30 cellular contexts compared by ENCODE assay signal in genomic region chr2:3966470-3966869, GRCh38.
"Had no signal": no experiment of that assay in that cellular context is flagged by ENCODE, and none has a peak within 500 bp of the region (broad histone marks: within the 10 kb centered on the region; RNA-seq: fewer than 3 reads in every experiment).

No MANE protein-coding gene starts in this region.

- H2AFZ ChIP-seq: neural progenitor cell, parathyroid adenoma had no signal

- H3K27ac ChIP-seq: neural progenitor cell, ovary, parathyroid adenoma, psoas muscle, skin epidermis, spleen, stomach, thoracic aorta, thyroid gland, tibial nerve, upper lobe of left lung, vagina had no signal

- H3K4me2 ChIP-seq: neural progenitor cell, smooth muscle cell had no signal

- H3K9ac ChIP-seq: neural progenitor cell, parathyroid adenoma had no signal

- DNase-seq: natural killer cell; occipital lobe; ovary; posterior cingulate gyrus; psoas muscle; right cardiac atrium; spleen; stimulated activated CD4-positive, alpha-beta T cell treated with anti-CD3 and anti-CD28 coated beads, Interleukin-12 subunit alpha, Interleukin-12 subunit beta, amount 100 ng/mL, for 4 hours; stimulated activated CD4-positive, alpha-beta T cell treated with anti-CD3 and anti-CD28 coated beads, Interleukin-1b, Interleukin-23, amount 100 ng/mL, for 48 hours; stimulated activated CD4-positive, alpha-beta T cell treated with anti-CD3 and anti-CD28 coated beads, Interleukin-4, amount 100 ng/mL, for 1 hour; stimulated activated CD4-positive, alpha-beta T cell treated with anti-CD3 and anti-CD28 coated beads, Interleukin-4, amount 100 ng/mL, for 4 hours; stimulated activated CD8-positive, alpha-beta memory T cell treated with anti-CD3 and anti-CD28 coated beads, Interleukin-4, amount 100 ng/mL, for 48 hours; stimulated activated naive CD4-positive, alpha-beta T cell treated with Interleukin-2 at 50 U/mL for 16 hours; stomach; thyroid gland; trophoblast cell; upper lobe of left lung had no signal

- H3K27ac Mint-ChIP-seq: natural killer cell; nephron; neural progenitor cell; progenitor cell of endocrine pancreas; stimulated activated memory B cell treated with anti-CD40 and anti-IgM and Interleukin-4, amounts not matched to agents 10 μg/mL and 1 μg/mL and 100 μg/mL, for 72 hours; stimulated activated naive CD8-positive, alpha-beta T cell treated with anti-CD3 and anti-CD28 coated beads, Interleukin-15, Interleukin-2, amounts not matched to agents 100 ng/mL and 50 ng/mL, for 24 hours had no signal

- H3K27me3 ChIP-seq: neural progenitor cell, ovary, thyroid gland, tibial nerve, upper lobe of left lung, vagina had no signal

- H3K27me3 Mint-ChIP-seq: stimulated activated memory B cell treated with anti-CD40 and anti-IgM and Interleukin-4, amounts not matched to agents 10 μg/mL and 1 μg/mL and 100 μg/mL, for 72 hours; stimulated activated naive CD8-positive, alpha-beta T cell treated with anti-CD3 and anti-CD28 coated beads, Interleukin-15, Interleukin-2, amounts not matched to agents 100 ng/mL and 50 ng/mL, for 24 hours had no signal

- ATAC-seq: natural killer cell; psoas muscle; right cardiac atrium; sciatic nerve; stimulated activated memory B cell treated with anti-CD40 and anti-IgM and Interleukin-4, amounts not matched to agents 10 μg/mL and 1 μg/mL and 100 μg/mL, for 72 hours had no signal

- H3K9me3 ChIP-seq: ovary, psoas muscle, spleen, stomach, thoracic aorta, thyroid gland, tibial nerve, upper lobe of left lung, vagina had no signal

- H3K4me1 ChIP-seq: neural progenitor cell, parathyroid adenoma, psoas muscle, spleen, upper lobe of left lung, vagina had no signal

- H3K4me3 ChIP-seq: neural progenitor cell, ovary, psoas muscle, skin epidermis, smooth muscle cell, spleen, stomach, thoracic aorta, thyroid gland, tibial nerve, upper lobe of left lung, vagina had no signal

- H3K36me3 ChIP-seq: neural progenitor cell, ovary, spleen, stomach, thoracic aorta, thyroid gland, tibial nerve, upper lobe of left lung, vagina had no signal

- H3K79me2 ChIP-seq: parathyroid adenoma had no signal

- FAIRE-seq: urothelium cell line had no signal

- H3K36me3 Mint-ChIP-seq: natural killer cell; neural progenitor cell; stimulated activated memory B cell treated with anti-CD40 and anti-IgM and Interleukin-4, amounts not matched to agents 10 μg/mL and 1 μg/mL and 100 μg/mL, for 72 hours had no signal

- H3K9me3 Mint-ChIP-seq: natural killer cell; nephron; stimulated activated memory B cell treated with anti-CD40 and anti-IgM and Interleukin-4, amounts not matched to agents 10 μg/mL and 1 μg/mL and 100 μg/mL, for 72 hours; stimulated activated naive CD8-positive, alpha-beta T cell treated with anti-CD3 and anti-CD28 coated beads, Interleukin-15, Interleukin-2, amounts not matched to agents 100 ng/mL and 50 ng/mL, for 24 hours had no signal

- H3K4me3 Mint-ChIP-seq: natural killer cell; nephron; neural progenitor cell; stimulated activated memory B cell treated with anti-CD40 and anti-IgM and Interleukin-4, amounts not matched to agents 10 μg/mL and 1 μg/mL and 100 μg/mL, for 72 hours; stimulated activated naive CD8-positive, alpha-beta T cell treated with anti-CD3 and anti-CD28 coated beads, Interleukin-15, Interleukin-2, amounts not matched to agents 100 ng/mL and 50 ng/mL, for 24 hours had no signal

- H3K4me1 Mint-ChIP-seq: natural killer cell; stimulated activated memory B cell treated with anti-CD40 and anti-IgM and Interleukin-4, amounts not matched to agents 10 μg/mL and 1 μg/mL and 100 μg/mL, for 72 hours had no signal
